Comparison of ENCODE assay signal across 10 cellular contexts in the genomic region with DNA sequence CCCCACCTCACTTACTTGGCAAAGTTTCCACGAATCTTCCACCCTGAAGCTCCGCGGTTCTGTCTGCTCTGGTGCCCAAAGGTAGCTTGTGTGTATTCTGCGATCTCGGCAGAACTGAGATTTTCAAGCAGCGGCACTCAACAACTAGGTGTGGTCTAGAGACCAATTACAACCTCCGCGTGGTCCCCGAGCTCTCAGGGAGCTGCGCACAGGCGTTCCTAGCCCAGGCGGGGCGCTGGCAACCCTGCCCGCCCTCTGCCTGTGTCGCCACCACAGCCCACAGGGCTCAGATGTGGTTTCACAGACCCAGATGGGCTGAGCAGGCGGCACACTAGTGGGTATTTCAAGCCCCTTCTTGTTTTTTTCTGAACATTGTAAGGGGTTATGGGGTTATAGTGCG. TPM values are rescaled to one million over a fixed set of nuclear protein-coding genes. Genes with fewer than 3 reads are reported as not detected.
DNase-seq lines count a peak whose midpoint lies in the region; ATAC-seq and TF ChIP-seq lines count a peak whose summit lies in the region.
"Had no signal": no experiment of that assay in that cellular context is flagged by ENCODE, and none has a peak within 500 bp of the region (broad histone marks: within the 10 kb centered on the region; RNA-seq: fewer than 3 reads in every experiment).

No MANE protein-coding gene starts in this region.

- H3K56ac ChIP-seq in mesendoderm (ENCODE audit: low read length) = no peak overlapping the region

- peaks cover 37% of the 10 kb centered on the region for H3K4me1 Mint-ChIP-seq in activated CD8-positive, alpha-beta T cell treated with anti-CD3 and anti-CD28 coated beads, Interleukin-2, amount 10 ng/mL, durations not matched to agents 7 days and 5 days (ENCODE audit: low read depth)

- peak overlapping the region; percentile 89 for H3K4me3 Mint-ChIP-seq in activated CD8-positive, alpha-beta T cell treated with anti-CD3 and anti-CD28 coated beads, Interleukin-2, amount 10 ng/mL, durations not matched to agents 7 days and 5 days

- H3K18ac ChIP-seq in mesendoderm (ENCODE audit: low read length) = no peak overlapping the region

- POLR2A ChIA-PET in activated CD8-positive, alpha-beta T cell treated with anti-CD3 and anti-CD28 coated beads, Interleukin-2, amount 10 ng/mL, durations not matched to agents 7 days and 5 days (lab: Charles Lee) = interaction anchor here (3.1 kb wide), 1 partner anchor 17 kb away, joined by 22 read pairs; no protein-coding TSS in a partner anchor

- H3K9ac ChIP-seq in BLaER1 treated with 17β-estradiol and CSF1 and Interleukin-3, amounts not matched to agents 10 nM and 100 nM = peak overlapping the region in 8 of 11 experiments; percentile 21 to 72 (median 59); a peak in 13 of 22 replicates
- H3K9ac ChIP-seq in Loucy (ENCODE audit: low read depth, low read length, poor library complexity, severe bottlenecking) (peak overlapping the region; percentile 63), mesendoderm (ENCODE audit: low read length) (no peak overlapping the region)

- no peak overlapping the region for H4K8ac ChIP-seq in mesendoderm (ENCODE audit: low read depth, low read length)

- peaks cover 42 to 52% (median 48%) of the 10 kb centered on the region in 10 experiments for H3K4me1 ChIP-seq in BLaER1 treated with 17β-estradiol and CSF1 and Interleukin-3, amounts not matched to agents 10 nM and 100 nM
- H3K4me1 ChIP-seq in Loucy (ENCODE audit: insufficient read depth, low read length, poor library complexity, severe bottlenecking) (peaks cover 32% of the 10 kb centered on the region), mucosa of descending colon (ENCODE audit: low read depth) (peaks cover 16% of the 10 kb centered on the region), mesendoderm (ENCODE audit: control insufficient read depth, low read depth, low read length) (peaks cover 6% of the 10 kb centered on the region)

- H3K23ac ChIP-seq in mesendoderm (ENCODE audit: low read length) = no peak overlapping the region

- peak overlapping the region in 6 of 11 experiments; percentile 47 to 71 (median 58); a peak in 11 of 22 replicates for H3K27ac ChIP-seq in BLaER1 treated with 17β-estradiol and CSF1 and Interleukin-3, amounts not matched to agents 10 nM and 100 nM
- H3K27ac ChIP-seq in mesendoderm (ENCODE audit: low read depth, low read length) = no peak overlapping the region

- no peaks in the 10 kb centered on the region for H3K9me3 Mint-ChIP-seq in activated CD8-positive, alpha-beta T cell treated with anti-CD3 and anti-CD28 coated beads, Interleukin-2, amount 10 ng/mL, durations not matched to agents 7 days and 5 days (ENCODE audit: insufficient read depth)

- H3K4me3 ChIP-seq in BLaER1 treated with 17β-estradiol and CSF1 and Interleukin-3, amounts not matched to agents 10 nM and 100 nM = peak overlapping the region in 8 of 10 experiments; percentile 13 to 60 (median 51); a peak in 15 of 20 replicates
- H3K4me3 ChIP-seq in Loucy (ENCODE audit: low read length, poor library complexity, severe bottlenecking) (peak overlapping the region; percentile 73), mucosa of descending colon (no peak overlapping the region), mesendoderm (ENCODE audit: low read length) (no peak overlapping the region)

- peaks cover 22 to 50% (median 42%) of the 10 kb centered on the region in 11 experiments; a peak in 20 of 22 replicates for H4K20me1 ChIP-seq in BLaER1 treated with 17β-estradiol and CSF1 and Interleukin-3, amounts not matched to agents 10 nM and 100 nM
- peaks cover 34% of the 10 kb centered on the region for H4K20me1 ChIP-seq in Loucy (ENCODE audit: insufficient read depth, low read length, poor library complexity, severe bottlenecking)

- no peaks in the 10 kb centered on the region for H3K27me3 ChIP-seq in BLaER1 treated with 17β-estradiol and CSF1 and Interleukin-3, amounts not matched to agents 10 nM and 100 nM
- H3K27me3 ChIP-seq in Loucy (ENCODE audit: insufficient read depth, low read length, poor library complexity, severe bottlenecking) (no peaks in the 10 kb centered on the region), mesendoderm (ENCODE audit: insufficient read depth, low read length, poor library complexity) (no peaks in the 10 kb centered on the region)

- peak; percentile 6 for ATAC-seq in activated CD8-positive, alpha-beta T cell treated with anti-CD3 and anti-CD28 coated beads, Interleukin-2, amount 10 ng/mL, durations not matched to agents 7 days and 5 days
- no peak for ATAC-seq in mucosa of descending colon

- no peaks in the 10 kb centered on the region for H3K27me3 Mint-ChIP-seq in activated CD8-positive, alpha-beta T cell treated with anti-CD3 and anti-CD28 coated beads, Interleukin-2, amount 10 ng/mL, durations not matched to agents 7 days and 5 days (ENCODE audit: low read depth)

- TF ChIP-seq CTCF in Loucy (conservative IDR thresholded peaks at IDR 0.05; ENCODE audit: low read length) (0 out of 2 replicates have a peak, but pooled peaks have one; percentile 31), mucosa of descending colon (IDR thresholded peaks at IDR 0.05) (no peak)

- no peak overlapping the region for H3K4ac ChIP-seq in mesendoderm (ENCODE audit: low read depth, low read length)

- WGBS in mesendoderm (ENCODE audit: extremely low coverage, insufficient coverage, low lambda C conversion rate) = no CpG with 5 or more reads among the region's 17 CpGs

- H3K79me2 ChIP-seq in Loucy (ENCODE audit: insufficient read depth, low read length) (peaks cover 33% of the 10 kb centered on the region), mesendoderm (ENCODE audit: control insufficient read depth, insufficient read depth, low read length) (peaks cover 20% of the 10 kb centered on the region)

- H2BK5ac ChIP-seq in mesendoderm (ENCODE audit: low read length) = no peak overlapping the region

- peak; percentile 70 for DNase-seq in activated CD8-positive, alpha-beta T cell treated with anti-CD3 and anti-CD28 coated beads, Interleukin-2, amount 10 ng/mL, durations not matched to agents 7 days and 5 days
- peak in 2 of 3 donors; percentile 34 to 60 for DNase-seq in mucosa of descending colon
- DNase-seq in HK-2 (ENCODE audit: unreplicated experiment) = no peak
- DNase-seq in posterior cingulate gyrus = no peak
- DNase-seq in mesendoderm = no peak
- DNase-seq in D341Med (ENCODE audit: low spot score) = no peak
- DNase-seq: erythroblast had no signal

- H2AK5ac ChIP-seq in mesendoderm (ENCODE audit: low read length) = no peak overlapping the region

- peak overlapping the region; percentile 31; the same call in 1 of the 2 replicates for H2AFZ ChIP-seq in Loucy (ENCODE audit: low read length)

- intact Hi-C loops in mucosa of descending colon (cut with DNase I, micrococcal nuclease) = no loop called here
- intact Hi-C loops in posterior cingulate gyrus (cut with DNase I) = no loop called here

- H3K79me1 ChIP-seq in mesendoderm (ENCODE audit: low read length) = peaks cover 10% of the 10 kb centered on the region

- peaks cover 42 to 57% (median 50%) of the 10 kb centered on the region in 11 experiments for H3K36me3 ChIP-seq in BLaER1 treated with 17β-estradiol and CSF1 and Interleukin-3, amounts not matched to agents 10 nM and 100 nM
- H3K36me3 ChIP-seq in Loucy (ENCODE audit: insufficient read depth, low read length) = peaks cover 13% of the 10 kb centered on the region; the same call in 1 of the 2 replicates
- peaks cover 5% of the 10 kb centered on the region for H3K36me3 ChIP-seq in mucosa of descending colon (ENCODE audit: low read depth)
- no peaks in the 10 kb centered on the region for H3K36me3 ChIP-seq in mesendoderm (ENCODE audit: control insufficient read depth, insufficient read depth, low read length)

- H2BK15ac ChIP-seq in mesendoderm (replicated peaks; ENCODE audit: low read depth) = no peak overlapping the region

- H3K36me3 Mint-ChIP-seq in activated CD8-positive, alpha-beta T cell treated with anti-CD3 and anti-CD28 coated beads, Interleukin-2, amount 10 ng/mL, durations not matched to agents 7 days and 5 days (ENCODE audit: low read depth) = peaks cover 29% of the 10 kb centered on the region

- peak overlapping the region; percentile 88 to 100 (median 94) for H3K4me2 ChIP-seq in BLaER1 treated with 17β-estradiol and CSF1 and Interleukin-3, amounts not matched to agents 10 nM and 100 nM
- H3K4me2 ChIP-seq in Loucy (ENCODE audit: low read depth, low read length, poor library complexity, severe bottlenecking) (peak overlapping the region; percentile 90), mesendoderm (ENCODE audit: low read length) (no peak overlapping the region)

- H2BK120ac ChIP-seq in mesendoderm (ENCODE audit: low read depth, low read length) = no peak overlapping the region

- no peaks in the 10 kb centered on the region for H3K9me2 ChIP-seq in Loucy (replicated peaks; ENCODE audit: low read depth, low read length)

- no peaks in the 10 kb centered on the region for H3K9me3 ChIP-seq in BLaER1 treated with 17β-estradiol and CSF1 and Interleukin-3, amounts not matched to agents 10 nM and 100 nM (replicated peaks in 1 of 11)
- H3K9me3 ChIP-seq in Loucy (ENCODE audit: insufficient read depth, low read depth, low read length) (no peaks in the 10 kb centered on the region), mucosa of descending colon (no peaks in the 10 kb centered on the region)

- no peak overlapping the region for H4K5ac ChIP-seq in mesendoderm (ENCODE audit: low read length)

- H3F3A ChIP-seq in Loucy (ENCODE audit: low read depth) = peaks cover 5% of the 10 kb centered on the region; the same call in 1 of the 2 replicates

- CTCF ChIA-PET in activated CD8-positive, alpha-beta T cell treated with anti-CD3 and anti-CD28 coated beads, Interleukin-2, amount 10 ng/mL, durations not matched to agents 7 days and 5 days (lab: Charles Lee) = interaction anchor here (1.0 to 1.8 kb wide), 5 partner anchors 12 to 40 kb away, joined by 3 to 4 read pairs (median 3); no protein-coding TSS in a partner anchor

- H3K27ac Mint-ChIP-seq in activated CD8-positive, alpha-beta T cell treated with anti-CD3 and anti-CD28 coated beads, Interleukin-2, amount 10 ng/mL, durations not matched to agents 7 days and 5 days = peak overlapping the region; percentile 81

RNA-seq across cellular contexts. Expression of a gene that starts 1.5 kb away (rescaled TPM):
- total RNA-seq in activated CD8-positive, alpha-beta T cell treated with anti-CD3 and anti-CD28 coated beads, Interleukin-2, amount 10 ng/mL, durations not matched to agents 7 days and 5 days = 10 to 100 TPM; 43.5 to 47.1 TPM
- 10 to 100 TPM; 35.6 to 42.9 (median 41.6) TPM for total RNA-seq in mucosa of descending colon
- polyA plus RNA-seq in mesendoderm (2013, experiment 1 of 2) = 66.0 TPM
- polyA plus RNA-seq in mesendoderm (2013, experiment 2 of 2) = 64.8 TPM

RNA-seq across cellular contexts. Expression of a gene that starts 23.8 kb away (rescaled TPM):
- 1 to 10 TPM in 1 of 2 experiments, under 1 TPM in 1; 0.90 to 1.4 TPM for total RNA-seq in activated CD8-positive, alpha-beta T cell treated with anti-CD3 and anti-CD28 coated beads, Interleukin-2, amount 10 ng/mL, durations not matched to agents 7 days and 5 days
- under 1 TPM; 0.26 to 0.82 (median 0.66) TPM for total RNA-seq in mucosa of descending colon
- polyA plus RNA-seq in mesendoderm (2013, experiment 1 of 2) = 0.37 TPM
- polyA plus RNA-seq in mesendoderm (2013, experiment 2 of 2) = 0.35 TPM

RNA-seq across cellular contexts. Expression of a gene that starts 39.0 kb away (rescaled TPM):
- total RNA-seq in activated CD8-positive, alpha-beta T cell treated with anti-CD3 and anti-CD28 coated beads, Interleukin-2, amount 10 ng/mL, durations not matched to agents 7 days and 5 days = 10 to 100 TPM; 22.0 to 22.4 TPM
- 10 to 100 TPM; 19.5 to 22.8 (median 22.4) TPM for total RNA-seq in mucosa of descending colon
- 23.4 TPM for polyA plus RNA-seq in mesendoderm (2013, experiment 1 of 2)
- polyA plus RNA-seq in mesendoderm (2013, experiment 2 of 2) = 23.7 TPM

RNA-seq across cellular contexts. Expression of a gene that starts 44.4 kb away (rescaled TPM):
- total RNA-seq in activated CD8-positive, alpha-beta T cell treated with anti-CD3 and anti-CD28 coated beads, Interleukin-2, amount 10 ng/mL, durations not matched to agents 7 days and 5 days = not detected
- total RNA-seq in mucosa of descending colon = under 1 TPM in 2 of 3 donors, not detected in 1; 0.19 to 0.51 TPM
- 0.08 TPM for polyA plus RNA-seq in mesendoderm (2013, experiment 1 of 2)
- 0.03 TPM for polyA plus RNA-seq in mesendoderm (2013, experiment 2 of 2)

RNA-seq across cellular contexts. Expression of a gene that starts 53.3 kb away (rescaled TPM):
- not detected for total RNA-seq in activated CD8-positive, alpha-beta T cell treated with anti-CD3 and anti-CD28 coated beads, Interleukin-2, amount 10 ng/mL, durations not matched to agents 7 days and 5 days
- total RNA-seq in mucosa of descending colon = not detected
- polyA plus RNA-seq in mesendoderm (2013, experiment 1 of 2) = not detected
- polyA plus RNA-seq in mesendoderm (2013, experiment 2 of 2) = not detected
- polyA plus RNA-seq: adipose tissue had no signal

Comparison
In these comparisons a context has a peak if more than half of its experiments do, and no peak if none do; other contexts are left out.
1. H3K4me3 ChIP-seq: peak in BLaER1 treated with 17β-estradiol and CSF1 and Interleukin-3, amounts not matched to agents 10 nM and 100 nM (8 of 10) and Loucy (single experiment); none in mucosa of descending colon (single experiment) and mesendoderm (single experiment).
2. DNase-seq: peak in activated CD8-positive, alpha-beta T cell treated with anti-CD3 and anti-CD28 coated beads, Interleukin-2, amount 10 ng/mL, durations not matched to agents 7 days and 5 days (single experiment) and mucosa of descending colon (2 of 3); none in HK-2 (single experiment), posterior cingulate gyrus (0 of 10), mesendoderm (single experiment) and D341Med (single experiment).